Comparison of ENCODE assay signal across 20 cellular contexts in genomic region chr14:54675236-54676125, GRCh38.
DNase-seq lines count a peak whose midpoint lies in the region; ATAC-seq, FAIRE-seq and TF ChIP-seq lines count a peak whose summit lies in the region.
"Had no signal": no experiment of that assay in that cellular context is flagged by ENCODE, and none has a peak within 500 bp of the region (broad histone marks: within the 10 kb centered on the region; RNA-seq: fewer than 3 reads in every experiment).

No MANE protein-coding gene starts in this region.

- no peak overlapping the region for H4K8ac ChIP-seq in trophoblast cell (ENCODE audit: low read depth, low read length)

- no peak overlapping the region for H3K23ac ChIP-seq in trophoblast cell (ENCODE audit: low read length)

- H3K4ac ChIP-seq in trophoblast cell (ENCODE audit: low read depth, low read length), result no peak overlapping the region

- H3K9me3 Mint-ChIP-seq in T-cell, result no peaks in the 10 kb centered on the region
- H3K9me3 Mint-ChIP-seq: memory B cell had no signal

- H2AFZ ChIP-seq in endothelial cell of umbilical vein (ENCODE audit: low read depth, low read length) (no peak overlapping the region), trophoblast cell (ENCODE audit: insufficient read depth, low read length, poor library complexity) (no peak overlapping the region)

- H3K27ac ChIP-seq in endothelial cell of umbilical vein (ENCODE audit: insufficient read depth, low read depth, low read length), result peak overlapping the region; percentile 95
- H3K27ac ChIP-seq in trophoblast cell (ENCODE audit: low read depth, low read length), result no peak overlapping the region
- peak overlapping the region; percentile 87 for H3K27ac ChIP-seq in vagina
- H3K27ac ChIP-seq: brain microvascular endothelial cell, neutrophil had no signal

- no peak overlapping the region for H4K12ac ChIP-seq in trophoblast cell (ENCODE audit: low read depth, low read length)

- CTCF ChIA-PET in endothelial cell of umbilical vein (lab: Charles Lee) (interaction anchor here (0.9 to 2.0 kb wide), 5 partner anchors 9 to 111 kb away, joined by 3 to 9 read pairs (median 6); no protein-coding TSS in a partner anchor), T-cell (lab: Charles Lee) (interaction anchor here (0.7 kb wide), 2 partner anchors 15 to 351 kb away, joined by 3 to 6 read pairs; no protein-coding TSS in a partner anchor)

- H3K79me2 ChIP-seq in endothelial cell of umbilical vein (ENCODE audit: control insufficient read depth, insufficient read depth, low read length) (peaks cover 63% of the 10 kb centered on the region), trophoblast cell (ENCODE audit: control insufficient read depth, insufficient read depth, low read length, poor library complexity) (peaks cover 2% of the 10 kb centered on the region)

- intact Hi-C loops in Right ventricle myocardium inferior (cut with DNase I), result no loop called here
- intact Hi-C loops in left cardiac atrium (cut with DNase I), result no loop called here
- intact Hi-C loops in endothelial cell of umbilical vein (cut with micrococcal nuclease), result no loop called here
- intact Hi-C loops in vagina (cut with DNase I), result no loop called here

- TF ChIP-seq CTCF in endothelial cell of umbilical vein (IDR thresholded peaks at IDR 0.05; ENCODE audit: extremely low read depth in 1 of 2, insufficient read depth in 1 of 2, low read depth in 1 of 2, low read length in 2 of 2) (no peak), vagina (IDR thresholded peaks at IDR 0.05) (no peak), GM13976 (IDR thresholded peaks at IDR 0.05; ENCODE audit: borderline replicate concordance, control extremely low read depth, extremely low read depth, insufficient read depth, missing control alignments) (no peak)

- no peak for DNase-seq in Right ventricle myocardium inferior (ENCODE audit: missing footprints)
- DNase-seq in left cardiac atrium, result no peak
- DNase-seq in endothelial cell of umbilical vein (ENCODE audit: low read depth, low spot score), result no peak
- DNase-seq in trophoblast cell, result no peak
- no peak for DNase-seq in vagina (ENCODE audit: extremely low spot score in 2 of 2)
- DNase-seq in GM13976 (ENCODE audit: low spot score), result no peak
- no peak for DNase-seq in T-cell
- DNase-seq in KBM-7, result no peak
- DNase-seq: activated CD4-positive, CD25-positive, alpha-beta regulatory T cell; brain microvascular endothelial cell; effector CD8-positive, alpha-beta T cell; EL; NCI-H1930; spleen; stimulated activated naive CD8-positive, alpha-beta T cell treated with anti-CD3 and anti-CD28 coated beads, Interleukin-15, Interleukin-2, amounts not matched to agents 100 U/mL and 50 U/mL, for 24 hours had no signal

- no peak overlapping the region for H3K18ac ChIP-seq in trophoblast cell (ENCODE audit: low read length)

- H2BK5ac ChIP-seq in trophoblast cell (ENCODE audit: low read depth, low read length, poor library complexity), result no peak overlapping the region

- no peak for FAIRE-seq in endothelial cell of umbilical vein (lab: Jason Lieb, UNC)
- FAIRE-seq: A204.1, GM12878 had no signal

- POLR2A ChIA-PET in endothelial cell of umbilical vein (lab: Charles Lee), result interaction anchor here (0.6 to 0.7 kb wide), 2 partner anchors 9 to 110 kb away, joined by 6 to 10 read pairs; no protein-coding TSS in a partner anchor
- POLR2A ChIA-PET in T-cell (lab: Charles Lee), result interaction anchor here in 1 of 2 donors (0.7 kb wide), 1 partner anchor 337 kb away, joined by 15 read pairs; no protein-coding TSS in a partner anchor

- no peak overlapping the region for H3K14ac ChIP-seq in trophoblast cell (ENCODE audit: low read length)

- H2BK12ac ChIP-seq in trophoblast cell (ENCODE audit: low read length), result peak overlapping the region; percentile 20

- no peaks in the 10 kb centered on the region for H3K27me3 ChIP-seq in endothelial cell of umbilical vein (ENCODE audit: control insufficient read depth in 2 of 2, insufficient read depth in 2 of 2, low read length in 2 of 2)
- H3K27me3 ChIP-seq in trophoblast cell (ENCODE audit: insufficient read depth, low read length), result no peaks in the 10 kb centered on the region
- no peaks in the 10 kb centered on the region for H3K27me3 ChIP-seq in vagina
- H3K27me3 ChIP-seq: brain microvascular endothelial cell had no signal

- no peak overlapping the region for H2AK5ac ChIP-seq in trophoblast cell (ENCODE audit: low read length)

- H3K4me3 Mint-ChIP-seq in T-cell, result no peak overlapping the region
- H3K4me3 Mint-ChIP-seq: memory B cell had no signal

- no TSS peak for BruUV-seq in endothelial cell of umbilical vein (replicated peaks; lab: Mats Ljungman, UMichigan)

- no peaks in the 10 kb centered on the region for H4K20me1 ChIP-seq in endothelial cell of umbilical vein (replicated peaks; ENCODE audit: control insufficient read depth, extremely low read depth, insufficient read depth, low read length)

- in situ Hi-C loops in GM13976 (cut with MboI; ENCODE audit: low sequenced_read_pairs, unreplicated experiment) (no loop called here), KBM-7 (cut with MboI; ENCODE audit: low pct_unique_long_range_greater_than_20kb, low sequenced_read_pairs) (no loop called here)

- no peaks in the 10 kb centered on the region for H3K9me3 ChIP-seq in endothelial cell of umbilical vein (replicated peaks; ENCODE audit: control insufficient read depth, insufficient read depth, low read length)
- H3K9me3 ChIP-seq in trophoblast cell (ENCODE audit: insufficient read depth, low read depth, low read length), result no peaks in the 10 kb centered on the region
- no peaks in the 10 kb centered on the region for H3K9me3 ChIP-seq in vagina
- H3K9me3 ChIP-seq: neutrophil, spleen had no signal

- peaks cover 2% of the 10 kb centered on the region in 2 experiments for H3K36me3 ChIP-seq in endothelial cell of umbilical vein (ENCODE audit: control insufficient read depth in 2 of 2, extremely low read depth in 1 of 2, insufficient read depth in 2 of 2, low read length in 2 of 2)
- H3K36me3 ChIP-seq in trophoblast cell (ENCODE audit: control insufficient read depth in 1 of 2, insufficient read depth in 2 of 2, low read length in 2 of 2), result no peaks in the 10 kb centered on the region
- H3K36me3 ChIP-seq in vagina, result no peaks in the 10 kb centered on the region
- H3K36me3 ChIP-seq: brain microvascular endothelial cell, neutrophil, spleen had no signal

- H3K4me1 ChIP-seq in endothelial cell of umbilical vein (ENCODE audit: control insufficient read depth, extremely low read depth, insufficient read depth, low read length), result peaks cover 23% of the 10 kb centered on the region
- H3K4me1 ChIP-seq in trophoblast cell (ENCODE audit: control insufficient read depth in 1 of 2, insufficient read depth in 2 of 2, low read length in 2 of 2), result peaks cover 5 to 15% of the 10 kb centered on the region in 2 experiments
- peaks cover 73% of the 10 kb centered on the region for H3K4me1 ChIP-seq in vagina

- ATAC-seq in Right ventricle myocardium inferior (peak; percentile 25), left cardiac atrium (no peak), T-cell (replicated peaks in 1 of 4) (no peak)
- ATAC-seq: Panc1; stimulated activated naive CD8-positive, alpha-beta T cell treated with anti-CD3 and anti-CD28 coated beads, Interleukin-15, Interleukin-2, amounts not matched to agents 100 U/mL and 50 U/mL, for 24 hours had no signal

- H3K27me3 Mint-ChIP-seq in T-cell, result peaks cover 3 to 10% of the 10 kb centered on the region in 2 donors
- H3K27me3 Mint-ChIP-seq: memory B cell had no signal

- H4K91ac ChIP-seq in trophoblast cell (ENCODE audit: low read depth, low read length), result no peak overlapping the region

- TF ChIP-seq POLR2A in endothelial cell of umbilical vein (IDR thresholded peaks at IDR 0.05; ENCODE audit: low read depth, low read length) (no peak), vagina (IDR thresholded peaks at IDR 0.05) (no peak)

- no peak overlapping the region for H3K27ac Mint-ChIP-seq in T-cell
- H3K27ac Mint-ChIP-seq: memory B cell had no signal

- WGBS in trophoblast cell (ENCODE audit: extremely low coverage, insufficient coverage, insufficient read length), result no CpG with 5 or more reads among the region's 11 CpGs

- no peaks in the 10 kb centered on the region for H3K9me1 ChIP-seq in endothelial cell of umbilical vein (replicated peaks; ENCODE audit: control insufficient read depth, extremely low read depth, insufficient read depth, low read length)

- H3K79me1 ChIP-seq in trophoblast cell (ENCODE audit: low read length), result peaks cover 3% of the 10 kb centered on the region

- H3K4me2 ChIP-seq in endothelial cell of umbilical vein (ENCODE audit: insufficient read depth, low read length), result no peak overlapping the region
- no peak overlapping the region for H3K4me2 ChIP-seq in trophoblast cell (ENCODE audit: low read length)

- H3K4me3 ChIP-seq in endothelial cell of umbilical vein (replicated peaks in 1 of 3; ENCODE audit: insufficient read depth in 1 of 3, low read depth in 1 of 3, low read length in 3 of 3) (no peak overlapping the region), trophoblast cell (ENCODE audit: low read depth, low read length) (no peak overlapping the region), vagina (no peak overlapping the region)
- H3K4me3 ChIP-seq: GM12878, spleen had no signal

- H3K36me3 Mint-ChIP-seq in T-cell, result no peaks in the 10 kb centered on the region

- H2BK120ac ChIP-seq in trophoblast cell (ENCODE audit: insufficient read depth, low read length, poor library complexity), result no peak overlapping the region

- peaks cover 0 to 5% (median 4%) of the 10 kb centered on the region in 3 donors for H3K4me1 Mint-ChIP-seq in T-cell

- no peak overlapping the region for H3K9ac ChIP-seq in endothelial cell of umbilical vein (replicated peaks; ENCODE audit: extremely low read depth, insufficient read depth, low read length)
- no peak overlapping the region for H3K9ac ChIP-seq in trophoblast cell (ENCODE audit: low read length)

- dilution Hi-C loops in endothelial cell of umbilical vein (cut with MboI; ENCODE audit: extremely low pct_ligation_motif_present, low sequenced_read_pairs), result no loop called here

TF ChIP-seq in endothelial cell of umbilical vein, 7 proteins besides CTCF, POLR2A, EP300 and RAD21:
- no peak for TF ChIP-seq POLR2AphosphoS5 (IDR thresholded peaks at IDR 0.05; ENCODE audit: insufficient read depth, low read depth, low read length)
- no peak for TF ChIP-seq EZH2 (IDR thresholded peaks at IDR 0.05; ENCODE audit: borderline replicate concordance, low read depth, low read length, severe bottlenecking)
- TF ChIP-seq MAX (IDR thresholded peaks at IDR 0.05; ENCODE audit: insufficient read depth, insufficient read length), result no peak
- no peak for TF ChIP-seq MYC (IDR thresholded peaks at IDR 0.05; ENCODE audit: low read depth, low read length)
- no peak for TF ChIP-seq JUN (IDR thresholded peaks at IDR 0.05; ENCODE audit: borderline replicate concordance, insufficient read depth, insufficient read length, low read depth)
- TF ChIP-seq GATA2 (IDR thresholded peaks at IDR 0.05; ENCODE audit: insufficient read depth, insufficient read length, low read depth, low read length), result no peak
- no peak for TF ChIP-seq FOS (IDR thresholded peaks at IDR 0.05; ENCODE audit: borderline replicate concordance, insufficient read depth, low read length)
